In the genomic region with DNA sequence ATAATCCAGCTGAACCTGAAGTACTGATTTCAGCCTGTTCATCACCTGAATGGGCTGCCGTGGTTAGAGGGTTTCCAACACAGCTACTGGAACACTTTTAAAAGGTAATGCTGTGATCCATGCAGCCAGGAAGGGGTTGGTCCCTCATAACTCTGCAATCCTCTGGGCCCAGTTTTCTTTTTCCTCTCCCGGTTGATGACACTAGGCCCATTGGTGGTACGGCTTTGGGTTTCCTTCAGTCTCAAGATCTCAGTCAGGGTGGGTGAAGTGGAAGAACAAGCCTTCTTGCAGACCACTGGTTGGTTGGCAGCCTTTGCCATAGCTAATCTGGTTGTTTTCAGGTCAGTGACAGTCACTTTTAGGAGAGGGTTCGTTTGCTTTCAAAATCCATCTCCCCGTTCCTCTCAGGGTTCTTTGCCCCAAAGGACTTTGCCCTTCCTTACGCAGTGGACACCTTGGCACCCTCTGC, we compare ENCODE assay signal across 1 cellular context.
TF ChIP-seq lines count a peak whose summit lies in the region.

No MANE protein-coding gene starts in this region.

TF ChIP-seq in H1, 55 proteins besides CTCF, POLR2A, EP300 and RAD21 (continued from another document):
- TF ChIP-seq, protein P1, sequence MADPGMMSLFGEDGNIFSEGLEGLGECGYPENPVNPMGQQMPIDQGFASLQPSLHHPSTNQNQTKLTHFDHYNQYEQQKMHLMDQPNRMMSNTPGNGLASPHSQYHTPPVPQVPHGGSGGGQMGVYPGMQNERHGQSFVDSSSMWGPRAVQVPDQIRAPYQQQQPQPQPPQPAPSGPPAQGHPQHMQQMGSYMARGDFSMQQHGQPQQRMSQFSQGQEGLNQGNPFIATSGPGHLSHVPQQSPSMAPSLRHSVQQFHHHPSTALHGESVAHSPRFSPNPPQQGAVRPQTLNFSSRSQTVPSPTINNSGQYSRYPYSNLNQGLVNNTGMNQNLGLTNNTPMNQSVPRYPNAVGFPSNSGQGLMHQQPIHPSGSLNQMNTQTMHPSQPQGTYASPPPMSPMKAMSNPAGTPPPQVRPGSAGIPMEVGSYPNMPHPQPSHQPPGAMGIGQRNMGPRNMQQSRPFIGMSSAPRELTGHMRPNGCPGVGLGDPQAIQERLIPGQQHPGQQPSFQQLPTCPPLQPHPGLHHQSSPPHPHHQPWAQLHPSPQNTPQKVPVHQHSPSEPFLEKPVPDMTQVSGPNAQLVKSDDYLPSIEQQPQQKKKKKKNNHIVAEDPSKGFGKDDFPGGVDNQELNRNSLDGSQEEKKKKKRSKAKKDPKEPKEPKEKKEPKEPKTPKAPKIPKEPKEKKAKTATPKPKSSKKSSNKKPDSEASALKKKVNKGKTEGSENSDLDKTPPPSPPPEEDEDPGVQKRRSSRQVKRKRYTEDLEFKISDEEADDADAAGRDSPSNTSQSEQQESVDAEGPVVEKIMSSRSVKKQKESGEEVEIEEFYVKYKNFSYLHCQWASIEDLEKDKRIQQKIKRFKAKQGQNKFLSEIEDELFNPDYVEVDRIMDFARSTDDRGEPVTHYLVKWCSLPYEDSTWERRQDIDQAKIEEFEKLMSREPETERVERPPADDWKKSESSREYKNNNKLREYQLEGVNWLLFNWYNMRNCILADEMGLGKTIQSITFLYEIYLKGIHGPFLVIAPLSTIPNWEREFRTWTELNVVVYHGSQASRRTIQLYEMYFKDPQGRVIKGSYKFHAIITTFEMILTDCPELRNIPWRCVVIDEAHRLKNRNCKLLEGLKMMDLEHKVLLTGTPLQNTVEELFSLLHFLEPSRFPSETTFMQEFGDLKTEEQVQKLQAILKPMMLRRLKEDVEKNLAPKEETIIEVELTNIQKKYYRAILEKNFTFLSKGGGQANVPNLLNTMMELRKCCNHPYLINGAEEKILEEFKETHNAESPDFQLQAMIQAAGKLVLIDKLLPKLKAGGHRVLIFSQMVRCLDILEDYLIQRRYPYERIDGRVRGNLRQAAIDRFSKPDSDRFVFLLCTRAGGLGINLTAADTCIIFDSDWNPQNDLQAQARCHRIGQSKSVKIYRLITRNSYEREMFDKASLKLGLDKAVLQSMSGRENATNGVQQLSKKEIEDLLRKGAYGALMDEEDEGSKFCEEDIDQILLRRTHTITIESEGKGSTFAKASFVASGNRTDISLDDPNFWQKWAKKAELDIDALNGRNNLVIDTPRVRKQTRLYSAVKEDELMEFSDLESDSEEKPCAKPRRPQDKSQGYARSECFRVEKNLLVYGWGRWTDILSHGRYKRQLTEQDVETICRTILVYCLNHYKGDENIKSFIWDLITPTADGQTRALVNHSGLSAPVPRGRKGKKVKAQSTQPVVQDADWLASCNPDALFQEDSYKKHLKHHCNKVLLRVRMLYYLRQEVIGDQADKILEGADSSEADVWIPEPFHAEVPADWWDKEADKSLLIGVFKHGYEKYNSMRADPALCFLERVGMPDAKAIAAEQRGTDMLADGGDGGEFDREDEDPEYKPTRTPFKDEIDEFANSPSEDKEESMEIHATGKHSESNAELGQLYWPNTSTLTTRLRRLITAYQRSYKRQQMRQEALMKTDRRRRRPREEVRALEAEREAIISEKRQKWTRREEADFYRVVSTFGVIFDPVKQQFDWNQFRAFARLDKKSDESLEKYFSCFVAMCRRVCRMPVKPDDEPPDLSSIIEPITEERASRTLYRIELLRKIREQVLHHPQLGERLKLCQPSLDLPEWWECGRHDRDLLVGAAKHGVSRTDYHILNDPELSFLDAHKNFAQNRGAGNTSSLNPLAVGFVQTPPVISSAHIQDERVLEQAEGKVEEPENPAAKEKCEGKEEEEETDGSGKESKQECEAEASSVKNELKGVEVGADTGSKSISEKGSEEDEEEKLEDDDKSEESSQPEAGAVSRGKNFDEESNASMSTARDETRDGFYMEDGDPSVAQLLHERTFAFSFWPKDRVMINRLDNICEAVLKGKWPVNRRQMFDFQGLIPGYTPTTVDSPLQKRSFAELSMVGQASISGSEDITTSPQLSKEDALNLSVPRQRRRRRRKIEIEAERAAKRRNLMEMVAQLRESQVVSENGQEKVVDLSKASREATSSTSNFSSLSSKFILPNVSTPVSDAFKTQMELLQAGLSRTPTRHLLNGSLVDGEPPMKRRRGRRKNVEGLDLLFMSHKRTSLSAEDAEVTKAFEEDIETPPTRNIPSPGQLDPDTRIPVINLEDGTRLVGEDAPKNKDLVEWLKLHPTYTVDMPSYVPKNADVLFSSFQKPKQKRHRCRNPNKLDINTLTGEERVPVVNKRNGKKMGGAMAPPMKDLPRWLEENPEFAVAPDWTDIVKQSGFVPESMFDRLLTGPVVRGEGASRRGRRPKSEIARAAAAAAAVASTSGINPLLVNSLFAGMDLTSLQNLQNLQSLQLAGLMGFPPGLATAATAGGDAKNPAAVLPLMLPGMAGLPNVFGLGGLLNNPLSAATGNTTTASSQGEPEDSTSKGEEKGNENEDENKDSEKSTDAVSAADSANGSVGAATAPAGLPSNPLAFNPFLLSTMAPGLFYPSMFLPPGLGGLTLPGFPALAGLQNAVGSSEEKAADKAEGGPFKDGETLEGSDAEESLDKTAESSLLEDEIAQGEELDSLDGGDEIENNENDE (IDR thresholded peaks at IDR 0.05; ENCODE audit: insufficient replicate concordance, low read length), result no peak
- no peak for TF ChIP-seq RNF2 (IDR thresholded peaks at IDR 0.05; ENCODE audit: borderline replicate concordance, low read depth, low read length, missing control alignments, poor library complexity, severe bottlenecking)
- TF ChIP-seq MAFK (IDR thresholded peaks at IDR 0.05; ENCODE audit: low read depth, low read length), result no peak
- TF ChIP-seq EZH2 (IDR thresholded peaks at IDR 0.05; ENCODE audit: low read depth, low read length, severe bottlenecking), result no peak
- TF ChIP-seq CHD1 (IDR thresholded peaks at IDR 0.05; ENCODE audit: low read depth, low read length), result no peak
- no peak; the same call in 1 of the 2 replicates for TF ChIP-seq SP4 (IDR thresholded peaks at IDR 0.05; ENCODE audit: low read length)
- no peak for TF ChIP-seq JUN (IDR thresholded peaks at IDR 0.05; ENCODE audit: low read depth, low read length)
- no peak for TF ChIP-seq HDAC6 (IDR thresholded peaks at IDR 0.05; ENCODE audit: low read depth, low read length)
- TF ChIP-seq POU5F1 (IDR thresholded peaks at IDR 0.05; ENCODE audit: low read depth, low read length), result no peak
- TF ChIP-seq ZNF274 (IDR thresholded peaks at IDR 0.05; ENCODE audit: borderline replicate concordance, extremely low read depth, low read length), result no peak
- TF ChIP-seq RXRA (IDR thresholded peaks at IDR 0.05; ENCODE audit: insufficient read depth, low read depth, low read length), result no peak
